In the genomic region with DNA sequence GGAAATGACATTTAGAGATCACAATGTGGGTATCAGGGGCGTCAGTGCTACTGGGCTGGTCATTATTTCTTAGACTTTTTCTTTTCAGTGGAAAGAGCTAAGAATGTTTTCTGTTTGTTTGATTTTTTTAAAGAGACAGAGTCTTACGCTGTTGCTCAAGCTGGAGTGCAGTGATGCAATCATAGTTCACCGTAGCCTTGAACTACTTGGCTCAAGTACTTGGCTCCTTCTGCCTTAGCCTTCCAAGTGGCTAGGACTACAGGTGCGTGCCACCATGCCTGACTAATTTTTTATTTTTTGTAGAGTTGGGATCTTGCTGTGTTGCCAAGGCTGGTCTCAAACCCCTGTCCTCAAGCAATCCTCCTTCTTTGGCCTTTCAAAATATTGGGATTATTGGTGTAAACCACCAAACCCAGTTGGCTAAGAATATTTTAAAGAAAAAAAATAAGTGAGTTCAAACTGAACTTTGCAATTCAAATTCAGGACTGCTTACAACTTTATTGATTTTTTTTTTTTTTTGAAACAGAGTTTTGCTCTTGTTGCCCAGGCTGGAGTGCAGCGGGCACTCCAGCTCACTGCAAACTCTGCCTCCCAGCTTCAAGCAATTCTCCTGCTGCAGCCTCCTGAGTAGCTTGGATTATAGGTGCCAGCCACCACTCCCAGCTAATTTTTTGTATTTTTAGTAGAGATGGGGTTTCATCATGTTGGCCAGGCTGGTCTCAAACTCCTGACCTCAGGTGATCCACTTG, we compare ENCODE assay signal across 26 cellular contexts.
DNase-seq lines count a peak whose midpoint lies in the region; ATAC-seq and TF ChIP-seq lines count a peak whose summit lies in the region.
"Had no signal": no experiment of that assay in that cellular context is flagged by ENCODE, and none has a peak within 500 bp of the region (broad histone marks: within the 10 kb centered on the region; RNA-seq: fewer than 3 reads in every experiment).

No MANE protein-coding gene starts in this region.

- H3K4me3 ChIP-seq in trophoblast cell (ENCODE audit: low read depth, low read length) = peak overlapping the region; percentile 53
- no peak overlapping the region for H3K4me3 ChIP-seq in dorsolateral prefrontal cortex
- H3K4me3 ChIP-seq: skin epidermis, tibial nerve had no signal

- no peak overlapping the region for H4K12ac ChIP-seq in trophoblast cell (ENCODE audit: low read depth, low read length)

- H3K4me3 Mint-ChIP-seq in activated CD4-positive, alpha-beta T cell treated with anti-CD3 and anti-CD28 coated beads, Interleukin-2, amount 10 ng/mL, durations not matched to agents 24 days and 14 days = no peak overlapping the region
- H3K4me3 Mint-ChIP-seq: activated naive CD4-positive, alpha-beta T cell treated with anti-CD3 and anti-CD28 coated beads, Interleukin-2, amount 50 U/mL, for 24 hours; activated T-helper 1 cell treated with anti-CD3 and anti-CD28 coated beads, Interleukin-12 subunit alpha, Interleukin-12 subunit beta, Interleukin-2, Interleukin-4 antibody, amounts not matched to agents 30 ng/mL and 10 ng/mL and 1 ng/mL, durations not matched to agents 14 hours and 24 hours and 36 hours; CD4-positive, alpha-beta memory T cell; effector memory CD8-positive, alpha-beta T cell; nephron progenitor cell had no signal

- no peaks in the 10 kb centered on the region for H3K9me3 Mint-ChIP-seq in activated CD4-positive, alpha-beta T cell treated with anti-CD3 and anti-CD28 coated beads, Interleukin-2, amount 10 ng/mL, durations not matched to agents 24 days and 14 days
- H3K9me3 Mint-ChIP-seq: activated naive CD4-positive, alpha-beta T cell treated with anti-CD3 and anti-CD28 coated beads, Interleukin-2, amount 50 U/mL, for 24 hours; activated T-helper 1 cell treated with anti-CD3 and anti-CD28 coated beads, Interleukin-12 subunit alpha, Interleukin-12 subunit beta, Interleukin-2, Interleukin-4 antibody, amounts not matched to agents 30 ng/mL and 10 ng/mL and 1 ng/mL, durations not matched to agents 14 hours and 24 hours and 36 hours; effector memory CD8-positive, alpha-beta T cell had no signal

- H3K27ac Mint-ChIP-seq in activated CD4-positive, alpha-beta T cell treated with anti-CD3 and anti-CD28 coated beads, Interleukin-2, amount 10 ng/mL, durations not matched to agents 24 days and 14 days = no peak overlapping the region
- H3K27ac Mint-ChIP-seq: activated naive CD4-positive, alpha-beta T cell treated with anti-CD3 and anti-CD28 coated beads, Interleukin-2, amount 50 U/mL, for 24 hours; activated T-helper 1 cell treated with anti-CD3 and anti-CD28 coated beads, Interleukin-12 subunit alpha, Interleukin-12 subunit beta, Interleukin-2, Interleukin-4 antibody, amounts not matched to agents 30 ng/mL and 10 ng/mL and 1 ng/mL, durations not matched to agents 14 hours and 24 hours and 36 hours; CD4-positive, alpha-beta memory T cell; effector memory CD8-positive, alpha-beta T cell; nephron progenitor cell had no signal

- no peak overlapping the region for H2BK12ac ChIP-seq in trophoblast cell (ENCODE audit: low read length)

- no peak overlapping the region for H4K91ac ChIP-seq in trophoblast cell (ENCODE audit: low read depth, low read length)

- no peak overlapping the region for H2AK5ac ChIP-seq in trophoblast cell (ENCODE audit: low read length)

- H3K9ac ChIP-seq in trophoblast cell (ENCODE audit: low read length) = no peak overlapping the region
- H3K9ac ChIP-seq: KMS-11 had no signal

- H3K27me3 Mint-ChIP-seq in activated CD4-positive, alpha-beta T cell treated with anti-CD3 and anti-CD28 coated beads, Interleukin-2, amount 10 ng/mL, durations not matched to agents 24 days and 14 days = peaks cover 7% of the 10 kb centered on the region

- no CpG with 5 or more reads among the region's 5 CpGs for WGBS in trophoblast cell (ENCODE audit: extremely low coverage, insufficient coverage, insufficient read length)

- no peak for TF ChIP-seq CTCF in dorsolateral prefrontal cortex (IDR thresholded peaks at IDR 0.05 in 54 of 56, conservative IDR thresholded peaks at IDR 0.05 in 2 of 56; ENCODE audit: low read depth in 1 of 56, partially characterized antibody in 56 of 56)

- no peaks in the 10 kb centered on the region for H3K79me2 ChIP-seq in trophoblast cell (ENCODE audit: control insufficient read depth, insufficient read depth, low read length, poor library complexity)

- DNase-seq in GM04504 (ENCODE audit: low read depth) (peak; percentile 4), amniotic epithelial cell (ENCODE audit: low read depth) (peak; percentile 83), fibroblast of the conjunctiva (ENCODE audit: low read depth) (peak; percentile 9), trophoblast cell (peak in 1 of 2 donors; percentile 12), NCI-H1105 (lab: John Stamatoyannopoulos, UW) (no peak), dorsolateral prefrontal cortex (no peak)
- DNase-seq in activated CD4-positive, alpha-beta T cell treated with anti-CD3 and anti-CD28 coated beads, Interleukin-2, amount 10 ng/mL, durations not matched to agents 24 days and 14 days = no peak
- DNase-seq: CD4-positive, alpha-beta memory T cell; DMS153; effector memory CD8-positive, alpha-beta T cell; GF-D8; hypothalamus; midbrain; NCI-H1092 treated with DMSO at 0.1 percent for 48 hours; NCI-H526; nephron progenitor cell; OCI-M1; stimulated activated CD4-positive, alpha-beta T cell treated with anti-CD3 and anti-CD28 coated beads, Interleukin-2, amount 100 ng/mL, for 48 hours; stimulated activated naive CD4-positive, alpha-beta T cell treated with Interleukin-2 at 50 U/mL for 16 hours had no signal

- no peaks in the 10 kb centered on the region for H3K36me3 ChIP-seq in trophoblast cell (ENCODE audit: control insufficient read depth in 1 of 2, insufficient read depth in 2 of 2, low read length in 2 of 2)
- H3K36me3 ChIP-seq: tibial nerve had no signal

- no peaks in the 10 kb centered on the region for H3K4me1 ChIP-seq in trophoblast cell (ENCODE audit: control insufficient read depth in 1 of 2, insufficient read depth in 2 of 2, low read length in 2 of 2)

- no peak overlapping the region for H3K4ac ChIP-seq in trophoblast cell (ENCODE audit: low read depth, low read length)

- no peak overlapping the region for H3K4me2 ChIP-seq in trophoblast cell (ENCODE audit: low read length)
- H3K4me2 ChIP-seq: KMS-11 had no signal

- H3K4me1 Mint-ChIP-seq in activated CD4-positive, alpha-beta T cell treated with anti-CD3 and anti-CD28 coated beads, Interleukin-2, amount 10 ng/mL, durations not matched to agents 24 days and 14 days = peaks cover 5% of the 10 kb centered on the region
- H3K4me1 Mint-ChIP-seq: activated naive CD4-positive, alpha-beta T cell treated with anti-CD3 and anti-CD28 coated beads, Interleukin-2, amount 50 U/mL, for 24 hours; nephron progenitor cell had no signal

- no peaks in the 10 kb centered on the region for H3K9me3 ChIP-seq in trophoblast cell (ENCODE audit: insufficient read depth, low read depth, low read length)
- H3K9me3 ChIP-seq: tibial nerve had no signal

- H2BK5ac ChIP-seq in trophoblast cell (ENCODE audit: low read depth, low read length, poor library complexity) = no peak overlapping the region

- H4K8ac ChIP-seq in trophoblast cell (ENCODE audit: low read depth, low read length) = no peak overlapping the region

- no peak overlapping the region for H3K23ac ChIP-seq in trophoblast cell (ENCODE audit: low read length)

- ATAC-seq in GM19035 (IDR thresholded peaks at IDR 0.05; ENCODE audit: unreplicated experiment) = no peak
- ATAC-seq: effector memory CD8-positive, alpha-beta T cell; Right ventricle myocardium inferior had no signal

- H3K27ac ChIP-seq in trophoblast cell (ENCODE audit: low read depth, low read length) = no peak overlapping the region
- H3K27ac ChIP-seq in dorsolateral prefrontal cortex = no peak overlapping the region
- H3K27ac ChIP-seq: KMS-11, skin epidermis, tibial nerve had no signal

- H3K27me3 ChIP-seq in trophoblast cell (ENCODE audit: insufficient read depth, low read length) (no peaks in the 10 kb centered on the region), dorsolateral prefrontal cortex (peaks cover 0 to 13% (median 0%) of the 10 kb centered on the region in 45 donors)
- H3K27me3 ChIP-seq: tibial nerve had no signal

- H3K36me3 Mint-ChIP-seq in activated CD4-positive, alpha-beta T cell treated with anti-CD3 and anti-CD28 coated beads, Interleukin-2, amount 10 ng/mL, durations not matched to agents 24 days and 14 days (ENCODE audit: low read depth) = no peaks in the 10 kb centered on the region
- H3K36me3 Mint-ChIP-seq: activated naive CD4-positive, alpha-beta T cell treated with anti-CD3 and anti-CD28 coated beads, Interleukin-2, amount 50 U/mL, for 24 hours; CD4-positive, alpha-beta memory T cell had no signal

- H3K18ac ChIP-seq in trophoblast cell (ENCODE audit: low read length) = no peak overlapping the region

- H3K14ac ChIP-seq in trophoblast cell (ENCODE audit: low read length) = no peak overlapping the region

- H2BK120ac ChIP-seq in trophoblast cell (ENCODE audit: insufficient read depth, low read length, poor library complexity) = no peak overlapping the region

- H2AFZ ChIP-seq in trophoblast cell (ENCODE audit: insufficient read depth, low read length, poor library complexity) = no peak overlapping the region

- intact Hi-C loops in activated CD4-positive, alpha-beta T cell treated with anti-CD3 and anti-CD28 coated beads, Interleukin-2, amount 10 ng/mL, durations not matched to agents 24 days and 14 days (cut with micrococcal nuclease) = no loop called here
- intact Hi-C loops in dorsolateral prefrontal cortex (cut with DNase I) = loop anchor here (5.0 kb wide), 2 partner anchors 63 to 668 kb away; no protein-coding TSS in a partner anchor

- H3K79me1 ChIP-seq in trophoblast cell (ENCODE audit: low read length) = no peaks in the 10 kb centered on the region

Comparison
In these comparisons a context has a peak if more than half of its experiments do, and no peak if none do; other contexts are left out.
1. DNase-seq: peak in GM04504 (single experiment), amniotic epithelial cell (single experiment) and fibroblast of the conjunctiva (single experiment); none in NCI-H1105 (single experiment), activated CD4-positive, alpha-beta T cell treated with anti-CD3 and anti-CD28 coated beads, Interleukin-2, amount 10 ng/mL, durations not matched to agents 24 days and 14 days (single experiment) and dorsolateral prefrontal cortex (0 of 10).